8 cellular contexts compared by ENCODE assay signal in the genomic region with DNA sequence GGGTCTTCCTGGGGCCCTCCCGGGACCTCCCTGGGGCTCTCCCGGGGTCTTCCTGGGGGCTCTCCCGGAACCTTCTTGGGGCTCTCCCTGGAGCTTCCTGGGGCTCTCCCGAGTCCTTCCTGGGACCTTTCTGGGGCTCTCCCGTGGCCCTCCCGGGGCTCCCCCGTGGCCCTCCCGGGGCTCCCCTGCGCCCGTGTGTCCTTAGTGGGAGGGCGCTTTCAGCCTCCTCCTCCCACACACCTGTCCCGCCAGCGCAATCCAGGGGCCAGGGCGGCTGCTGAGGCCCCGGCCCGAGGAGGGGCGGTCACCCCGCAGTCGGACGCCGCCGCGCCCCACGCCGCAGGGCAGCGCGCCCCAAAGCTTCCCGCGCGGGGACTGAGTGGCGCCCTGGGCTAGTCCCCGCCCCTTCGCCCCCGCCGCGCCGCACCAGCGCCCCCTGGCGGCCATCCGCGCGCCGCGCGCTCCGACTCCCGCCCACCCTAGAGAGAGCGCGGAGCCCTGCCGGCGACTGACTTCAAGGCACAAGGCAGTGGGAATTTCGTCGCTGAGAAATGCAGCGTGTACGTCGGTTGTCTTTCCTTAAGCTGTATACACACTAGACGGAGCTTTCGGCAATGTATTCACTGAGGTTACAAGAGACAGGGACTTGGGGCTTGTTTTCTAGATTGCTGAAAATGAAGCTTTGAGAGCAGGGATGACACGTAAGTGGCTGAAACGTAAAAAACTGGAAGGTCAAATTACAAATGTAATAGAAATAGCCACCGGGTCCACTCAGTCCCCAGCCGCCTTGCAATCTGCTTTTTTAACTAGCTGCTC. TPM values are rescaled to one million over a fixed set of nuclear protein-coding genes. Genes with fewer than 3 reads are reported as not detected.
DNase-seq lines count a peak whose midpoint lies in the region; ATAC-seq and TF ChIP-seq lines count a peak whose summit lies in the region.

No MANE protein-coding gene starts in this region.

- no peaks in the 10 kb centered on the region for H4K20me1 ChIP-seq in DOHH2 (ENCODE audit: control insufficient read depth, insufficient read depth, low read depth, low read length)

- H3K36me3 ChIP-seq in DOHH2 (ENCODE audit: control insufficient read depth, low read length): no peaks in the 10 kb centered on the region
- no peaks in the 10 kb centered on the region for H3K36me3 ChIP-seq in testis (ENCODE audit: low read depth, missing control alignments)

- peak; percentile 82 for ATAC-seq in GM21619 (IDR thresholded peaks at IDR 0.05; ENCODE audit: unreplicated experiment)
- peak; percentile 93 for ATAC-seq in omental fat pad (ENCODE audit: low FRiP score)

- H3K4me3 ChIP-seq in DOHH2 (ENCODE audit: low read length) (peak overlapping the region; percentile 73), testis (peak overlapping the region; percentile 29 to 33)

- peak; percentile 10 for DNase-seq in SIG-M5 (lab: John Stamatoyannopoulos, UW)
- peak; percentile 74 for DNase-seq in activated gamma-delta T cell treated with anti-CD3 and anti-CD28 coated beads, Interleukin-2, amount 50 U/mL, for 16 hours (ENCODE audit: low read depth)
- peak; percentile 33 for DNase-seq in glomerular endothelial cell (ENCODE audit: extremely low read depth, low read depth, low spot score)
- DNase-seq in omental fat pad (ENCODE audit: low spot score): peak; percentile 59
- DNase-seq in testis: peak; percentile 86

- TF ChIP-seq EP300 in Ishikawa (IDR thresholded peaks at IDR 0.05; ENCODE audit: borderline replicate concordance): 0 out of 2 replicates have a peak, but pooled peaks have one; percentile 8

- intact Hi-C loops in testis (cut with DNase I; ENCODE audit: low total_unique reads): loop anchor here (5.0 kb wide), 1 partner anchor 153 kb away; no protein-coding TSS in a partner anchor

- no peaks in the 10 kb centered on the region for H3K79me2 ChIP-seq in DOHH2 (ENCODE audit: control insufficient read depth, low read length)

- H3K4me2 ChIP-seq in DOHH2 (ENCODE audit: low read length): peak overlapping the region; percentile 91

- H3K9me2 ChIP-seq in DOHH2 (replicated peaks; ENCODE audit: control insufficient read depth, low read length): no peaks in the 10 kb centered on the region

- no peak for TF ChIP-seq POLR2A in testis (IDR thresholded peaks at IDR 0.05)

- H3K9me3 ChIP-seq in DOHH2 (ENCODE audit: control insufficient read depth, insufficient read depth, low read length) (no peaks in the 10 kb centered on the region), testis (no peaks in the 10 kb centered on the region)

- 2 to 7% methylated on average over 23 to 62 of the region's 62 CpGs for WGBS in testis, 2 donors

- H3K4me1 ChIP-seq in DOHH2 (ENCODE audit: control insufficient read depth, low read length): peaks cover 10% of the 10 kb centered on the region
- H3K4me1 ChIP-seq in testis: peaks cover 3% of the 10 kb centered on the region

- TF ChIP-seq CTCF in DOHH2 (IDR thresholded peaks at IDR 0.05; ENCODE audit: low read depth, low read length, poor library complexity, severe bottlenecking): peak; percentile 88
- TF ChIP-seq CTCF in omental fat pad (IDR thresholded peaks at IDR 0.05): peak in 2 of 3 donors; percentile 67 to 93
- TF ChIP-seq CTCF in testis (IDR thresholded peaks at IDR 0.05): peak; percentile 95 to 98 (median 98)

- H3K27ac ChIP-seq in DOHH2 (ENCODE audit: low read depth, low read length): no peak overlapping the region
- no peak overlapping the region for H3K27ac ChIP-seq in testis

- peak; percentile 72; the same call in 1 of the 2 replicates for TF ChIP-seq RAD21 in Ishikawa (IDR thresholded peaks at IDR 0.05; ENCODE audit: low read depth)

- H3K27me3 ChIP-seq in DOHH2 (ENCODE audit: control insufficient read depth, low read length) (peaks cover 33% of the 10 kb centered on the region), testis (no peaks in the 10 kb centered on the region)

- peaks cover 7% of the 10 kb centered on the region; the same call in 1 of the 2 replicates for H3F3A ChIP-seq in DOHH2 (ENCODE audit: control insufficient read depth, insufficient read depth)

TF ChIP-seq in Ishikawa, 13 proteins besides CTCF, POLR2A, EP300 and RAD21:
- TF ChIP-seq EGR1 (IDR thresholded peaks at IDR 0.05): peak; percentile 41; the same call in 1 of the 2 replicates
- no peak for TF ChIP-seq TAF1 (IDR thresholded peaks at IDR 0.05; ENCODE audit: low read depth)
- TF ChIP-seq, protein P1, sequence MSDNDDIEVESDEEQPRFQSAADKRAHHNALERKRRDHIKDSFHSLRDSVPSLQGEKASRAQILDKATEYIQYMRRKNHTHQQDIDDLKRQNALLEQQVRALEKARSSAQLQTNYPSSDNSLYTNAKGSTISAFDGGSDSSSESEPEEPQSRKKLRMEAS (IDR thresholded peaks at IDR 0.05): peak; percentile 74

RNA-seq across cellular contexts. Expression of gene INSIG1, which starts 47.1 kb away (rescaled TPM):
- total RNA-seq in glomerular endothelial cell: 103 and 107 TPM in 2 replicates
- total RNA-seq in omental fat pad: 100 to 1,000 TPM in 2 of 4 donors, 10 to 100 TPM in 2; 85.6 to 244 (median 107) TPM
- 100 to 1,000 TPM in 1 of 2 donors, 10 to 100 TPM in 1; 89.7 to 118 TPM for total RNA-seq in testis
- polyA plus RNA-seq in testis (ENCODE audit: insufficient read depth, low read depth, low replicate concordance): 52.7 TPM

Comparison
In these comparisons a context has a peak if more than half of its experiments do, and no peak if none do; other contexts are left out.
1. DNase-seq: peak in every context shown above with its lines; median percentile 86 in testis; 74 in activated gamma-delta T cell treated with anti-CD3 and anti-CD28 coated beads, Interleukin-2, amount 50 U/mL, for 16 hours; 59 in omental fat pad; 33 in glomerular endothelial cell; 10 in SIG-M5.